ENCODE assay signal across 9 cellular contexts in genomic region chr20:8721098-8721497, GRCh38.
DNase-seq lines count a peak whose midpoint lies in the region; ATAC-seq, FAIRE-seq and TF ChIP-seq lines count a peak whose summit lies in the region.
"Had no signal": no experiment of that assay in that cellular context is flagged by ENCODE, and none has a peak within 500 bp of the region (broad histone marks: within the 10 kb centered on the region; RNA-seq: fewer than 3 reads in every experiment).

No MANE protein-coding gene starts in this region.

- H3K4me1 Mint-ChIP-seq in activated T-cell treated with anti-CD3 and anti-CD28 coated beads, Interleukin-2, amount 50 U/mL, for 72 hours (ENCODE audit: low read depth): no peaks in the 10 kb centered on the region
- H3K4me1 Mint-ChIP-seq in brain: peaks cover 11% of the 10 kb centered on the region

- peak in 1 of 2 donors; percentile 43 for ATAC-seq in activated T-cell treated with anti-CD3 and anti-CD28 coated beads, Interleukin-2, amount 50 U/mL, for 72 hours (replicated peaks in 1 of 2)

- TF ChIP-seq CTCF in brain (conservative IDR thresholded peaks at IDR 0.05) (peak; percentile 89 to 91), stomach (IDR thresholded peaks at IDR 0.05) (peak in 5 of 7 experiments; percentile 61 to 78 (median 68))

- H3K27me3 ChIP-seq in stomach: no peaks in the 10 kb centered on the region

- H3K4me1 ChIP-seq in stomach: peaks cover 0 to 9% (median 3%) of the 10 kb centered on the region in 4 donors

- no peak overlapping the region for H3K27ac Mint-ChIP-seq in activated T-cell treated with anti-CD3 and anti-CD28 coated beads, Interleukin-2, amount 50 U/mL, for 72 hours
- H3K27ac Mint-ChIP-seq in brain: peak overlapping the region in 1 of 5 experiments; percentile 25

- TF ChIP-seq POLR2A in stomach (IDR thresholded peaks at IDR 0.05): no peak

- no peaks in the 10 kb centered on the region for H3K9me3 Mint-ChIP-seq in activated T-cell treated with anti-CD3 and anti-CD28 coated beads, Interleukin-2, amount 50 U/mL, for 72 hours
- no peaks in the 10 kb centered on the region for H3K9me3 Mint-ChIP-seq in brain

- H3K27me3 Mint-ChIP-seq in activated T-cell treated with anti-CD3 and anti-CD28 coated beads, Interleukin-2, amount 50 U/mL, for 72 hours (ENCODE audit: low read depth): no peaks in the 10 kb centered on the region
- H3K27me3 Mint-ChIP-seq in brain: no peaks in the 10 kb centered on the region

- TF ChIP-seq EP300 in stomach (IDR thresholded peaks at IDR 0.05): no peak

- 14 to 23% (median 22%) methylated on average over 5 of the region's 5 CpGs for WGBS in stomach, 5 donors

- no peak overlapping the region for H3K4me3 Mint-ChIP-seq in activated T-cell treated with anti-CD3 and anti-CD28 coated beads, Interleukin-2, amount 50 U/mL, for 72 hours
- H3K4me3 Mint-ChIP-seq in brain: no peak overlapping the region

- no peak overlapping the region for H3K27ac ChIP-seq in stomach

- peak; percentile 12 to 19 for DNase-seq in activated T-cell treated with anti-CD3 and anti-CD28 coated beads, Interleukin-2, amount 50 U/mL, for 72 hours
- no peak for DNase-seq in activated T-cell treated with anti-CD3 and anti-CD28 coated beads, Interleukin-2, amount 50 U/mL, for 1 hour
- DNase-seq in HTR-8/SVneo (ENCODE audit: insufficient read length, low spot score): peak; percentile 27
- DNase-seq in NCI-H82 treated with DMSO at 0.1 percent for 48 hours (lab: John Stamatoyannopoulos, UW; ENCODE audit: unreplicated experiment): peak; percentile 48
- peak; percentile 81 for DNase-seq in inferior parietal cortex (ENCODE audit: extremely low spot score)
- DNase-seq in stomach: peak; percentile 39
- no peak for DNase-seq in SKM-1 treated with dmso at 0.1 percent for 144 hours (lab: John Stamatoyannopoulos, UW; ENCODE audit: unreplicated experiment)

- H3K36me3 Mint-ChIP-seq in activated T-cell treated with anti-CD3 and anti-CD28 coated beads, Interleukin-2, amount 50 U/mL, for 72 hours (ENCODE audit: insufficient read depth in 2 of 2): no peaks in the 10 kb centered on the region
- peaks cover 18% of the 10 kb centered on the region for H3K36me3 Mint-ChIP-seq in brain

- intact Hi-C loops in stomach (cut with DNase I; ENCODE audit: low total_unique reads): loop anchor here (5.0 to 10.0 kb wide), 2 partner anchors 686 to 784 kb away; no protein-coding TSS in a partner anchor

- H3K4me3 ChIP-seq in stomach: no peak overlapping the region

- peak; percentile 54 for FAIRE-seq in HTR-8/SVneo (lab: Jason Lieb, UNC)
- FAIRE-seq: G401.6 had no signal

- peaks cover 3 to 13% (median 5%) of the 10 kb centered on the region in 4 donors for H3K36me3 ChIP-seq in stomach

- H3K9me3 ChIP-seq in stomach: no peaks in the 10 kb centered on the region

Comparison
In these comparisons a context has a peak if more than half of its experiments do, and no peak if none do; other contexts are left out.
1. DNase-seq: peak in activated T-cell treated with anti-CD3 and anti-CD28 coated beads, Interleukin-2, amount 50 U/mL, for 72 hours (2 of 2), HTR-8/SVneo (single experiment), NCI-H82 treated with DMSO at 0.1 percent for 48 hours (single experiment), inferior parietal cortex (single experiment) and stomach (single experiment); none in activated T-cell treated with anti-CD3 and anti-CD28 coated beads, Interleukin-2, amount 50 U/mL, for 1 hour (single experiment) and SKM-1 treated with dmso at 0.1 percent for 144 hours (single experiment).